27 cellular contexts compared by ENCODE assay signal in the genomic region with DNA sequence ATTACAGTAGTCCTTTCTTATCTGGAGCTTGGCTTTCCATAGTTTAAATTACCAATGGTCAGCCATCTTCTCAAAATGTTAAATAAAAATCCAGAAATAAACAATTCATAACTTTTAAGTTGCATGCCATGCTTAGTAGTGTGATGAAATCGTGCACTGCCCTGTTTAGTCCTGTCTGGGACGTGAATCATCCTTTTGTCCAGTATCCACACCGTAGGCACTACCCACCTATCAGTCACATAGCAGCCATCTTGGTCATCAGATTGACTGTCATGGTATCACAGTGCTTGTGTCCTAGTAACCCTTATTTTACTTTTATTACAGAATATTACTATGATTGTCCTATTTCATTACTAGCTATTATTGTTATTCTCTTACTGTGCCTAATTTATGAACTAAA.
"Had no signal": no experiment of that assay in that cellular context is flagged by ENCODE, and none has a peak within 500 bp of the region (broad histone marks: within the 10 kb centered on the region; RNA-seq: fewer than 3 reads in every experiment).

No MANE protein-coding gene starts in this region.

- H3K27me3 ChIP-seq: brain microvascular endothelial cell, cardiac muscle cell, colonic mucosa, gastrocnemius medialis, heart left ventricle had no signal

- H3K27ac ChIP-seq: brain microvascular endothelial cell, cardiac muscle cell, colonic mucosa, gastrocnemius medialis, heart left ventricle had no signal

- H3K4me1 ChIP-seq: colonic mucosa, gastrocnemius medialis, heart left ventricle had no signal

- DNase-seq: activated CD4-positive, alpha-beta memory T cell treated with anti-CD3 and anti-CD28 coated beads for 36 hours; activated CD4-positive, alpha-beta T cell treated with anti-CD3 and anti-CD28 coated beads for 36 hours; activated CD4-positive, alpha-beta T cell treated with anti-CD3 and anti-CD28 coated beads, Interleukin-2, amount 10 ng/mL, durations not matched to agents 24 days and 14 days; activated CD4-positive, CD25-positive, alpha-beta regulatory T cell; activated CD4-positive, CD25-positive, alpha-beta regulatory T cell treated with anti-CD3 and anti-CD28 coated beads, Interleukin-2, amount 50 U/mL, for 72 hours; activated CD8-positive, alpha-beta memory T cell treated with anti-CD3 and anti-CD28 coated beads, Interleukin-2, amount 10 ng/mL, durations not matched to agents 7 days and 5 days; activated CD8-positive, alpha-beta memory T cell treated with anti-CD3 and anti-CD28 coated beads, Interleukin-2, amount 50 U/mL, for 4 hours; activated CD8-positive, alpha-beta T cell treated with anti-CD3 and anti-CD28 coated beads, Interleukin-2, amount 10 ng/mL, durations not matched to agents 7 days and 5 days; activated gamma-delta T cell; activated naive CD4-positive, alpha-beta T cell; activated naive CD4-positive, alpha-beta T cell treated with anti-CD3 and anti-CD28 coated beads, Interleukin-2, amount 10 ng/mL, durations not matched to agents 7 days and 5 days; activated naive CD8-positive, alpha-beta T cell treated with anti-CD3 and anti-CD28 coated beads, Interleukin-2, amount 10 ng/mL, durations not matched to agents 7 days and 5 days; activated T-cell treated with anti-CD3 and anti-CD28 coated beads, Interleukin-2, amount 50 U/mL, for 1 hour; activated T-cell treated with anti-CD3 and anti-CD28 coated beads, Interleukin-2, amount 50 U/mL, for 48 hours; brain microvascular endothelial cell; central memory CD4-positive, alpha-beta T cell; cerebellar nuclear complex; colonic mucosa; effector CD8-positive, alpha-beta T cell; foreskin fibroblast; gastrocnemius medialis; glutamatergic neuron; heart left ventricle; T-helper 2 cell had no signal

- ATAC-seq: activated CD4-positive, alpha-beta T cell treated with anti-CD3 and anti-CD28 coated beads for 36 hours; activated CD8-positive, alpha-beta memory T cell treated with anti-CD3 and anti-CD28 coated beads, Interleukin-2, amount 10 ng/mL, durations not matched to agents 7 days and 5 days; activated CD8-positive, alpha-beta T cell treated with anti-CD3 and anti-CD28 coated beads, Interleukin-2, amount 10 ng/mL, durations not matched to agents 7 days and 5 days; activated naive CD4-positive, alpha-beta T cell treated with anti-CD3 and anti-CD28 coated beads, Interleukin-2, amount 50 U/mL, for 72 hours; esophagus mucosa; gastrocnemius medialis; heart left ventricle had no signal

- H3K36me3 ChIP-seq: brain microvascular endothelial cell, cardiac muscle cell, colonic mucosa, gastrocnemius medialis, heart left ventricle had no signal

- H3K4me3 ChIP-seq: cardiac muscle cell, colonic mucosa, gastrocnemius medialis, heart left ventricle had no signal

- H3K9me3 ChIP-seq: colonic mucosa, gastrocnemius medialis had no signal
